Comparison of ENCODE assay signal across 8 cellular contexts in the genomic region with DNA sequence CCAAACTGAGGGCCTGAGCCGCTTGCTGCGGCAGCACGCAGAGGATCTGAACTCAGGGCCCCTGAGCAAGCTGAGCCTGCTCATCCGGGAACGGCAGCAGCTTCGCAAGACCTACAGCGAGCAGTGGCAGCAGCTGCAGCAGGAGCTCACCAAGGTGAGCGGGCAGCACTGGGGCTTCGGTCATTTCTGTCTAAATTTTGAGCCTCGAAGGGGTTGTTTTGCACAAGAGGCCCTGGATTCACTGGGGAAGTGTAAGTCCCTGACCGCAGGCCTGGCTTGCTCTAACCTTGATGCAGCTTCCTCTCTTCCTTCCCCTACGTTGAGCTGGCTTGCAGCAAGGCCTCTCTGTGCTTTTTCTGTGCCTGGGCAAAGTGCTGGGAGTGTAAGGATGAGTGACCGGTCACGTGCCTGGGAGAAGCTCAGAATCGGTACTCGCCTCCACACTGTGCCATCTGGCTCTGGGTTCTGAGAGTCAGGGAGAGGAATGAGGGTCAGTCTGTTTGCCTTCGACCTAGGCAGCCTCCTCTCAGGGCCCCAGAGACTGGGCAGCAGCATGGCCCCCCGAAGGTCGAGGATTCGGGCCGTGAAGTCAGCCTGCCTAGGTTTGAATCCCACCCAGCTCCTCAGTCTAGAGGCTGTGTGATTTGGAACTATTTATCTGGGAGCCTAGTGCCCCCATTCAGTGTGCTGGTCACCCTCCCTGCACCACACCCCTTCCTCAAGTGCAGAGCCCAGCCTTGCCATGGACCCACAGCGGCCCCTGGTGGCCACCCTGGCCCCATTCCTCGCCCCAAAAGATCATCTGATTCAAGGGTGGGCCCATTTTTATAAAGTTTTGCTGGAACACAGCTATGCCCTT. TPM values are rescaled to one million over a fixed set of nuclear protein-coding genes. Genes with fewer than 3 reads are reported as not detected.
A peak's percentile ranks its signal among the peaks of the same experiment; 100 is the strongest.
DNase-seq lines count a peak whose midpoint lies in the region; TF ChIP-seq lines count a peak whose summit lies in the region.

No MANE protein-coding gene starts in this region.

- DNase-seq in NCI-H2196 (lab: John Stamatoyannopoulos, UW; ENCODE audit: unreplicated experiment) (peak; percentile 34), NCI-H2196 treated with DMSO at 0.1 percent for 48 hours (lab: John Stamatoyannopoulos, UW; ENCODE audit: unreplicated experiment) (no peak), HT-29 (ENCODE audit: low spot score) (peak; percentile 73), SKM-1 (lab: John Stamatoyannopoulos, UW; ENCODE audit: unreplicated experiment) (peak; percentile 86), glutamatergic neuron (peak; percentile 89), posterior cingulate gyrus (peak in 9 of 10 donors; percentile 63 to 96 (median 80))
- DNase-seq in activated naive CD4-positive, alpha-beta T cell treated with anti-CD3 and anti-CD28 coated beads, Interleukin-2, amount 50 U/mL, for 16 hours = peak; percentile 80

- H3K4me1 ChIP-seq in urinary bladder (ENCODE audit: insufficient read depth) = no peaks in the 10 kb centered on the region

- peak; percentile 93 for TF ChIP-seq CTCF in glutamatergic neuron (IDR thresholded peaks at IDR 0.05; ENCODE audit: partially characterized antibody, unreplicated experiment)

- peaks cover 17% of the 10 kb centered on the region for H3K4me1 Mint-ChIP-seq in glutamatergic neuron (ENCODE audit: low read depth, unreplicated experiment)

- H3K36me3 ChIP-seq in urinary bladder (ENCODE audit: insufficient read depth) = peaks cover 6% of the 10 kb centered on the region

- 49% methylated on average over 23 of the region's 23 CpGs for WGBS in urinary bladder

- H3K27ac ChIP-seq in urinary bladder (ENCODE audit: low read depth) = no peak overlapping the region

- H3K27me3 Mint-ChIP-seq in glutamatergic neuron (ENCODE audit: unreplicated experiment) = peaks cover 4% of the 10 kb centered on the region

- H3K9me3 Mint-ChIP-seq in glutamatergic neuron (ENCODE audit: unreplicated experiment) = peaks cover 1% of the 10 kb centered on the region

- peak overlapping the region; percentile 43 for H3K27ac Mint-ChIP-seq in glutamatergic neuron (ENCODE audit: unreplicated experiment)

- intact Hi-C loops in posterior cingulate gyrus (cut with DNase I) = loop anchor here (1.0 to 5.0 kb wide), 3 partner anchors 168 to 563 kb away; partner anchors contain the start of gene BLM

- no peaks in the 10 kb centered on the region for H3K36me3 Mint-ChIP-seq in glutamatergic neuron (ENCODE audit: unreplicated experiment)

- peak overlapping the region; percentile 56 for H3K4me3 ChIP-seq in urinary bladder (ENCODE audit: low read depth, low read length)

- no peak overlapping the region for H3K4me3 Mint-ChIP-seq in glutamatergic neuron (ENCODE audit: unreplicated experiment)

RNA-seq across cellular contexts. Expression of gene FES, which starts 1.4 kb away (rescaled TPM):
- 0.31 and 0.43 TPM in 2 replicates for total RNA-seq in HT-29 (2014; rRNA removed; shearing (Covaris generic))
- total RNA-seq in glutamatergic neuron (ENCODE audit: unreplicated experiment) (3.3 TPM), urinary bladder (27.0 TPM)
- 30.0 TPM for polyA plus RNA-seq in urinary bladder

RNA-seq across cellular contexts. Expression of gene FURIN, which starts 17.3 kb away (rescaled TPM):
- 54.5 and 63.4 TPM in 2 replicates for total RNA-seq in HT-29 (2014; rRNA removed; shearing (Covaris generic))
- 26.5 TPM for total RNA-seq in glutamatergic neuron (ENCODE audit: unreplicated experiment)
- 10.5 TPM for total RNA-seq in urinary bladder
- 53.7 TPM for polyA plus RNA-seq in urinary bladder

RNA-seq across cellular contexts. Expression of gene MAN2A2, which starts 17.4 kb away (rescaled TPM):
- 29.8 and 32.7 TPM in 2 replicates for total RNA-seq in HT-29 (2014; rRNA removed; shearing (Covaris generic))
- total RNA-seq in glutamatergic neuron (ENCODE audit: unreplicated experiment) (81.8 TPM), urinary bladder (19.4 TPM)
- 31.4 TPM for polyA plus RNA-seq in urinary bladder

RNA-seq across cellular contexts. Expression of gene HDDC3, which starts 46.7 kb away (rescaled TPM):
- total RNA-seq in HT-29 (2014; rRNA removed; shearing (Covaris generic)) = 41.1 and 45.7 TPM in 2 replicates
- total RNA-seq in glutamatergic neuron (ENCODE audit: unreplicated experiment) = 10.7 TPM
- 6.8 TPM for total RNA-seq in urinary bladder
- polyA plus RNA-seq in urinary bladder = 9.7 TPM

RNA-seq across cellular contexts. Expression of gene UNC45A, which starts 49.4 kb away (rescaled TPM):
- 80.6 and 88.0 TPM in 2 replicates for total RNA-seq in HT-29 (2014; rRNA removed; shearing (Covaris generic))
- 65.1 TPM for total RNA-seq in glutamatergic neuron (ENCODE audit: unreplicated experiment)
- 37.2 TPM for total RNA-seq in urinary bladder
- polyA plus RNA-seq in urinary bladder = 110 TPM
